ENCODE assay signal across 12 cellular contexts in the genomic region with DNA sequence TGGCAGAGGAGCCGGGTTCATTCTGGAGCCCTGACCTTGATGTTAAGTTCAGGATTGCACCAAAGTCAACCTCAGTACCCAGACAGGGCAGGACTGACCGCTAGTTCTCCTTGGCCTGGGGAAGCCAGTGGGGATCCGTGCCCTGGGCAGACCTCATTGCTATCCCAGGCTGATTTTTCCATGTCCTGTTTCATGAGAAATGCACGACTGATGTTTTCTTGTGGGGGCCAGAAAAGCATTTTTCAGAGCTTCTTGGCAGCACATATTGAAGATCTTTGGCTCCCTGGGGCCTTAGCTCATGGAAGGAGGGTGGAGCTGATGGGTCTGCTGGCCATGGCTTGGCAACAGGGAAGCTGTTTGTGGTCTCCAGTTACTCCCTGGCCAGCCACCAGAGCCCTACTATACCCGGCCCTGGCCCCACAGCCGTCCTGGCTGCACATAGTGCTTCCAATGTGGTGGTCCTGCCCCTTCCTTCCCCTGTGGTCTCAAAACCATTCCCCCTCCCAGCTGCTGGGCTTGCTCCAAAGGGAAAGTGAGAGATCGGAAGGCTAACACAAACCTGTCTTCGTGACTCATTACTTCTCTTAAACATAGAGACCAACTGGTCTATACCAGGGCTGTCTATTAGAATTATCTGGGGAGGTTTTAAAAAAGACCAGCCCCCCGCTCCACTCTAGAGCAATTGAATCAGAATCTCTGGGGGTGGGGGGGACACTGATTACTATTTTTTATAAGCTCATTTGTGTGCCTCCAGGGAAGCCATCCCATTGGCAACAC. TPM values are rescaled to one million over a fixed set of nuclear protein-coding genes. Genes with fewer than 3 reads are reported as not detected.
DNase-seq lines count a peak whose midpoint lies in the region; ATAC-seq and TF ChIP-seq lines count a peak whose summit lies in the region.
"Had no signal": no experiment of that assay in that cellular context is flagged by ENCODE, and none has a peak within 500 bp of the region (broad histone marks: within the 10 kb centered on the region; RNA-seq: fewer than 3 reads in every experiment).

No MANE protein-coding gene starts in this region.

- H3K4me3 ChIP-seq in dorsolateral prefrontal cortex = peak overlapping the region in 3 of 59 donors; percentile 19 to 62 (median 54)
- peak overlapping the region in 1 of 2 experiments; percentile 67 for H3K4me3 ChIP-seq in mesenchymal stem cell (ENCODE audit: insufficient read depth in 1 of 2, low read depth in 1 of 2, low read length in 2 of 2)

- H4K91ac ChIP-seq in mesenchymal stem cell (ENCODE audit: low read length) = no peak overlapping the region

- H3K27me3 Mint-ChIP-seq in activated T-cell treated with anti-CD3 and anti-CD28 coated beads, Interleukin-2, amount 50 U/mL, for 4 hours (ENCODE audit: low read depth) = peaks cover 8% of the 10 kb centered on the region

- no peak overlapping the region for H2AFZ ChIP-seq in mesenchymal stem cell (ENCODE audit: low read depth, low read length)

- no peak overlapping the region for H2AK5ac ChIP-seq in mesenchymal stem cell (ENCODE audit: low read length, severe bottlenecking)

- H3K4me1 Mint-ChIP-seq in activated T-cell treated with anti-CD3 and anti-CD28 coated beads, Interleukin-2, amount 50 U/mL, for 4 hours (ENCODE audit: low read depth) = peaks cover 4% of the 10 kb centered on the region

- TF ChIP-seq CTCF in dorsolateral prefrontal cortex (IDR thresholded peaks at IDR 0.05 in 54 of 56, conservative IDR thresholded peaks at IDR 0.05 in 2 of 56; ENCODE audit: low read depth in 1 of 56, partially characterized antibody in 56 of 56) = no peak

- no peak overlapping the region for H3K14ac ChIP-seq in mesenchymal stem cell (ENCODE audit: low read length in 2 of 2)

- H2BK15ac ChIP-seq in mesenchymal stem cell (ENCODE audit: low read depth, poor library complexity, severe bottlenecking) = peak overlapping the region; percentile 12

- no peak overlapping the region for H3K18ac ChIP-seq in mesenchymal stem cell (ENCODE audit: low read depth in 1 of 2, low read length in 2 of 2)

- H2BK5ac ChIP-seq in mesenchymal stem cell (ENCODE audit: low read depth, low read length, poor library complexity, severe bottlenecking) = no peak overlapping the region

- no peak overlapping the region for H2BK120ac ChIP-seq in mesenchymal stem cell (ENCODE audit: low read depth, low read length)

- no peaks in the 10 kb centered on the region for H3K9me3 ChIP-seq in mesenchymal stem cell (ENCODE audit: control insufficient read depth, low read length)

- intact Hi-C loops in dorsolateral prefrontal cortex (cut with DNase I) = loop anchor here (5.0 to 10.0 kb wide), 4 partner anchors 58 to 520 kb away; partner anchors contain the start of genes EEF1AKMT1 (in 1 of the 2) and GJB2 (in 1 of the 2)

- DNase-seq in M059J (ENCODE audit: low read depth) (peak; percentile 60), dorsolateral prefrontal cortex (no peak), mesenchymal stem cell (no peak), NK-92 (lab: John Stamatoyannopoulos, UW; ENCODE audit: unreplicated experiment) (no peak)
- DNase-seq in activated T-cell treated with anti-CD3 and anti-CD28 coated beads, Interleukin-2, amount 50 U/mL, for 4 hours = no peak
- DNase-seq: DMS153; NCI-H1105; stimulated activated CD8-positive, alpha-beta memory T cell treated with anti-CD3 and anti-CD28 coated beads, Interleukin-4, amount 100 ng/mL, for 48 hours had no signal

- no peaks in the 10 kb centered on the region for H3K36me3 Mint-ChIP-seq in activated T-cell treated with anti-CD3 and anti-CD28 coated beads, Interleukin-2, amount 50 U/mL, for 4 hours (ENCODE audit: insufficient read depth)

- H3K27me3 ChIP-seq in dorsolateral prefrontal cortex (no peaks in the 10 kb centered on the region), mesenchymal stem cell (ENCODE audit: control insufficient read depth in 1 of 2, insufficient read depth in 1 of 2, low read length in 2 of 2) (peaks cover 6 to 12% of the 10 kb centered on the region in 2 experiments)

- H3K23ac ChIP-seq in mesenchymal stem cell (ENCODE audit: low read length in 2 of 2) = no peak overlapping the region

- H2BK12ac ChIP-seq in mesenchymal stem cell (ENCODE audit: low read length in 2 of 2) = no peak overlapping the region

- ATAC-seq in GM21619 (IDR thresholded peaks at IDR 0.05; ENCODE audit: unreplicated experiment) (no peak), HG03097 (IDR thresholded peaks at IDR 0.05; ENCODE audit: low FRiP score, unreplicated experiment) (no peak)
- ATAC-seq in activated T-cell treated with anti-CD3 and anti-CD28 coated beads, Interleukin-2, amount 50 U/mL, for 4 hours = no peak

- peak overlapping the region; percentile 83 for H3K9ac ChIP-seq in mesenchymal stem cell (ENCODE audit: low read length)

- 94% methylated on average over 7 of the region's 9 CpGs for WGBS in mesenchymal stem cell

- no peaks in the 10 kb centered on the region for H3K36me3 ChIP-seq in mesenchymal stem cell (ENCODE audit: control insufficient read depth in 1 of 2, insufficient read depth in 2 of 2, low read depth in 1 of 2, low read length in 2 of 2)

- no peaks in the 10 kb centered on the region for H3K9me3 Mint-ChIP-seq in activated T-cell treated with anti-CD3 and anti-CD28 coated beads, Interleukin-2, amount 50 U/mL, for 4 hours

- H3K27ac ChIP-seq in dorsolateral prefrontal cortex (peak overlapping the region in 56 of 59 donors; percentile 8 to 89 (median 75)), mesenchymal stem cell (ENCODE audit: low read length, poor library complexity, severe bottlenecking) (no peak overlapping the region), temporal lobe (ENCODE audit: low read depth, low read length) (peak overlapping the region; percentile 59)
- H3K27ac ChIP-seq: HL-60 had no signal

- no peak overlapping the region for H4K8ac ChIP-seq in mesenchymal stem cell (ENCODE audit: low read length)

- H3K79me1 ChIP-seq in mesenchymal stem cell (replicated peaks; ENCODE audit: low read length, poor library complexity, severe bottlenecking) = no peaks in the 10 kb centered on the region

- H3K4ac ChIP-seq in mesenchymal stem cell (ENCODE audit: low read depth in 1 of 2, low read length in 2 of 2) = no peak overlapping the region

- no peak overlapping the region for H3K4me2 ChIP-seq in mesenchymal stem cell (ENCODE audit: low read length, poor library complexity, severe bottlenecking)

- H3K4me3 Mint-ChIP-seq in activated T-cell treated with anti-CD3 and anti-CD28 coated beads, Interleukin-2, amount 50 U/mL, for 4 hours = no peak overlapping the region

- H3K4me1 ChIP-seq in mesenchymal stem cell (ENCODE audit: control insufficient read depth, insufficient read depth, low read depth, low read length) = peaks cover 2% of the 10 kb centered on the region

RNA-seq across cellular contexts. Expression of gene IL17D, which starts 11.3 kb away (rescaled TPM):
- 0.47 and 0.71 TPM in 2 replicates for total RNA-seq in M059J (2014; rRNA removed; shearing (Covaris generic))
- 10 to 100 TPM; 24.8 to 94.2 (median 42.4) TPM for total RNA-seq in dorsolateral prefrontal cortex
- polyA plus RNA-seq in mesenchymal stem cell (2013, experiment 1 of 2) = 0.62 TPM
- polyA plus RNA-seq in mesenchymal stem cell (2013, experiment 2 of 2) = 0.53 TPM
- total RNA-seq in temporal lobe = 9.1 TPM
- 1 to 10 TPM in 2 of 3 donors, under 1 TPM in 1; 0.82 to 1.3 (median 1.0) TPM for total RNA-seq in activated T-cell treated with anti-CD3 and anti-CD28 coated beads, Interleukin-2, amount 50 U/mL, for 4 hours

RNA-seq across cellular contexts. Expression of gene EEF1AKMT1, which starts 59.0 kb away (rescaled TPM):
- total RNA-seq in M059J (2014; rRNA removed; shearing (Covaris generic)) = 4.3 and 7.7 TPM in 2 replicates
- total RNA-seq in dorsolateral prefrontal cortex (10 to 100 TPM in 89 of 120 experiments, 1 to 10 TPM in 31; 6.6 to 19.0 (median 12.2) TPM), temporal lobe (11.6 TPM)
- polyA plus RNA-seq in mesenchymal stem cell (2013, experiment 1 of 2) = 5.9 TPM
- polyA plus RNA-seq in mesenchymal stem cell (2013, experiment 2 of 2) = 6.1 TPM
- total RNA-seq in activated T-cell treated with anti-CD3 and anti-CD28 coated beads, Interleukin-2, amount 50 U/mL, for 4 hours = 10 to 100 TPM; 10.2 to 10.9 (median 10.5) TPM
